17 cellular contexts compared by ENCODE assay signal in the genomic region with DNA sequence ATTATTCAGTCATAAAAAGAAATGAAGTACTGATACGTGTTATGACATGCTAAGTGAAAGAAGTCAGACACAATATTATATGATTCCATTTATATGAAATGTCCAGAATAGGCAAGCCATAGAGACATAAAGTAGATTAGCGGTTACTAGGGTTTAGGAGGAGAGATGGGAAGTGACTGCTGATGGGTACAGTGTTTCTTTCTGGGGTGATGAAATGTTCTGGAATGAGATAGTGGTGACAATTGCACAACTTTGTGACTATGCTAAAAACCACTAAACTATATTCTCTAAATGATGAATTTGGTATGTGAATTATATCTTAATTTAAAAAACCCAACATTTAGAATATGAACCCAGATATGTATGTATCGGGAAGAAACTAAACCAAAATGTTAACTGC. TPM values are rescaled to one million over a fixed set of nuclear protein-coding genes. Genes with fewer than 3 reads are reported as not detected.
DNase-seq lines count a peak whose midpoint lies in the region; ATAC-seq, FAIRE-seq and TF ChIP-seq lines count a peak whose summit lies in the region.
"Had no signal": no experiment of that assay in that cellular context is flagged by ENCODE, and none has a peak within 500 bp of the region (broad histone marks: within the 10 kb centered on the region; RNA-seq: fewer than 3 reads in every experiment).

No MANE protein-coding gene starts in this region.

- H3K27ac ChIP-seq in liver (ENCODE audit: low read depth in 1 of 2, low read length in 2 of 2) (no peak overlapping the region), HepG2 (ENCODE audit: extremely low read length, insufficient read depth, low read length) (no peak overlapping the region), upper lobe of right lung (no peak overlapping the region), Peyer's patch (no peak overlapping the region)

- no peak for TF ChIP-seq POLR2A in HepG2 (IDR thresholded peaks at IDR 0.05; ENCODE audit: insufficient read depth in 1 of 2, low read depth in 2 of 2, low read length in 2 of 2)
- TF ChIP-seq POLR2A in Peyer's patch (IDR thresholded peaks at IDR 0.05): no peak

- no peak for DNase-seq in HepG2 (ENCODE audit: low spot score)
- DNase-seq in OCI-M1 (lab: John Stamatoyannopoulos, UW): peak; percentile 61
- peak; percentile 36 for DNase-seq in fibroblast of pulmonary artery (ENCODE audit: low read depth)
- no peak for DNase-seq in upper lobe of right lung
- DNase-seq in T-helper 2 cell: no peak
- no peak for DNase-seq in Peyer's patch
- DNase-seq in activated CD4-positive, alpha-beta T cell treated with anti-CD3 and anti-CD28 coated beads for 48 hours: no peak
- DNase-seq: endodermal cell, GOT3, immature natural killer cell, NCI-H187 treated with DMSO at 0.1 percent for 48 hours, NCI-H524 treated with DMSO at 0.1 percent for 48 hours had no signal

- H3K9ac ChIP-seq in liver (ENCODE audit: low read depth in 1 of 2, low read length in 2 of 2) (no peak overlapping the region), HepG2 (ENCODE audit: insufficient read depth, low read depth, low read length) (no peak overlapping the region)

- H3K4me1 ChIP-seq in liver (ENCODE audit: control insufficient read depth in 4 of 4, insufficient read depth in 4 of 4, low read length in 3 of 4): no peaks in the 10 kb centered on the region
- H3K4me1 ChIP-seq in HepG2 (ENCODE audit: insufficient read depth, low read length): no peaks in the 10 kb centered on the region
- H3K4me1 ChIP-seq in upper lobe of right lung: no peaks in the 10 kb centered on the region
- H3K4me1 ChIP-seq in Peyer's patch: no peaks in the 10 kb centered on the region

- H2AFZ ChIP-seq in HepG2 (ENCODE audit: low read length): no peak overlapping the region

- H3K36me3 ChIP-seq in liver (ENCODE audit: control insufficient read depth in 4 of 4, insufficient read depth in 3 of 4, low read depth in 1 of 4, low read length in 3 of 4) (peaks cover 0 to 3% (median 3%) of the 10 kb centered on the region in 4 donors), HepG2 (replicated peaks in 1 of 2; ENCODE audit: control insufficient read depth in 1 of 2, insufficient read depth in 2 of 2, low read length in 2 of 2) (peaks cover 0 to 1% of the 10 kb centered on the region in 2 experiments; a peak in 2 of 5 replicates), upper lobe of right lung (peaks cover 13% of the 10 kb centered on the region), Peyer's patch (peaks cover 0 to 29% (median 0%) of the 10 kb centered on the region in 3 donors)

- in situ Hi-C loops in HepG2 (cut with HindIII; ENCODE audit: extremely low pct_ligation_motif_present, low pct_unique_long_range_greater_than_20kb): no loop called here

- POLR2A ChIA-PET in HepG2 (lab: Yijun Ruan, JAX): no interaction called here

- H3K27me3 ChIP-seq in liver (ENCODE audit: control insufficient read depth in 4 of 4, insufficient read depth in 4 of 4, low read length in 3 of 4) (no peaks in the 10 kb centered on the region), HepG2 (ENCODE audit: control insufficient read depth in 1 of 2, insufficient read depth in 2 of 2, low read length in 2 of 2) (no peaks in the 10 kb centered on the region), upper lobe of right lung (no peaks in the 10 kb centered on the region), Peyer's patch (no peaks in the 10 kb centered on the region)

- ATAC-seq in HepG2 (no peak), upper lobe of right lung (peak; percentile 62)
- ATAC-seq: activated T-helper 17 cell treated with anti-CD3 and anti-CD28 coated beads, Interleukin-2, amount 50 U/mL, for 72 hours; Panc1; WTC11 had no signal

- no peak for TF ChIP-seq EP300 in HepG2 (IDR thresholded peaks at IDR 0.05; ENCODE audit: low read depth in 2 of 2, low read length in 2 of 2)
- no peak for TF ChIP-seq EP300 in HepG2 (CRISPR knock-in tag; IDR thresholded peaks at IDR 0.05; ENCODE audit: borderline replicate concordance)

- 95% methylated on average over 3 of the region's 3 CpGs for WGBS in liver
- WGBS in HepG2 (ENCODE audit: low lambda C conversion rate): 98% methylated on average over 3 of the region's 3 CpGs

- TF ChIP-seq CTCF in liver (IDR thresholded peaks at IDR 0.05; ENCODE audit: low read depth, low read length, missing input control) (no peak), HepG2 (CRISPR knock-in tag; IDR thresholded peaks at IDR 0.05) (no peak), fibroblast of pulmonary artery (IDR thresholded peaks at IDR 0.05; ENCODE audit: low read length, missing control alignments) (no peak), upper lobe of right lung (IDR thresholded peaks at IDR 0.05) (no peak), Peyer's patch (IDR thresholded peaks at IDR 0.05) (no peak)

- CTCF ChIA-PET in HepG2 (lab: Yijun Ruan, JAX; ENCODE audit: low intra/inter-chr PET ratio, low total read pairs): no interaction called here

- no peaks in the 10 kb centered on the region for H4K20me1 ChIP-seq in HepG2 (ENCODE audit: insufficient read depth, low read length)

- TF ChIP-seq RAD21 in liver (IDR thresholded peaks at IDR 0.05): no peak
- TF ChIP-seq RAD21 in HepG2 (CRISPR knock-in tag; IDR thresholded peaks at IDR 0.05): no peak

- H3K4me3 ChIP-seq in liver (ENCODE audit: low read depth in 1 of 3, low read length in 3 of 3) (no peak overlapping the region), HepG2 (replicated peaks in 1 of 3; ENCODE audit: insufficient read depth in 1 of 3, low read depth in 2 of 3, low read length in 3 of 3) (no peak overlapping the region), fibroblast of pulmonary artery (replicated peaks; ENCODE audit: low read depth, low read length) (no peak overlapping the region), upper lobe of right lung (no peak overlapping the region), Peyer's patch (no peak overlapping the region)

- intact Hi-C loops in HepG2 (cut with micrococcal nuclease; ENCODE audit: unreplicated experiment) (no loop called here), upper lobe of right lung (cut with DNase I) (no loop called here)

- no peak overlapping the region for H3K4me2 ChIP-seq in HepG2 (ENCODE audit: low read depth, low read length)

- FAIRE-seq in HepG2 (lab: Jason Lieb, UNC): no peak
- FAIRE-seq: GM12891 had no signal

- BruUV-seq in HepG2 (replicated peaks; lab: Mats Ljungman, UMichigan): no TSS peak

- H3K79me2 ChIP-seq in HepG2 (ENCODE audit: insufficient read depth, low read length): no peaks in the 10 kb centered on the region

- H3K9me3 ChIP-seq in liver (ENCODE audit: control insufficient read depth in 4 of 4, low read length in 3 of 4) (no peaks in the 10 kb centered on the region), HepG2 (ENCODE audit: low read length) (no peaks in the 10 kb centered on the region), upper lobe of right lung (no peaks in the 10 kb centered on the region), Peyer's patch (no peaks in the 10 kb centered on the region)

RNA-seq across cellular contexts. Expression of gene IPP, which starts 27.6 kb away (rescaled TPM):
- 1 to 10 TPM; 5.9 to 6.7 TPM for total RNA-seq in liver
- polyA plus RNA-seq in liver: 1 to 10 TPM; 2.7 to 5.2 TPM
- total RNA-seq in HepG2 (2016; rRNA removed; fragmentation: Illumina TruSeq; extraction: Trizol): 9.7 and 14.1 TPM in 2 replicates
- 1.4 and 1.9 TPM in 2 replicates for total RNA-seq in HepG2 (2016; cell fraction: cytosol; rRNA removed; fragmentation: Illumina TruSeq; extraction: Trizol; ENCODE audit: low read depth)
- total RNA-seq in HepG2 (2016; cell fraction: insoluble cytoplasmic fraction; rRNA removed; fragmentation: Illumina TruSeq; extraction: Trizol): 9.3 and 17.3 TPM in 2 replicates
- 4.3 and 4.5 TPM in 2 replicates for total RNA-seq in HepG2 (2016; cell fraction: membrane; rRNA removed; fragmentation: Illumina TruSeq; extraction: Trizol)
- 6.7 and 6.8 TPM in 2 replicates for total RNA-seq in HepG2 (2016; cell fraction: nucleus; rRNA removed; fragmentation: Illumina TruSeq; extraction: Trizol)
- 3.0 and 3.1 TPM in 2 replicates for polyA plus RNA-seq in HepG2 (2011; rRNA removed)
- polyA plus RNA-seq in HepG2 (2011; cell fraction: cytosol; rRNA removed): 1.2 and 2.3 TPM in 2 replicates
- polyA plus RNA-seq in HepG2 (2011; cell fraction: nucleus; rRNA removed): 0.90 and 1.3 TPM in 2 replicates
- 4.1 and 6.3 TPM in 2 replicates for polyA plus RNA-seq in HepG2 (2012)
- 0.96 and 1.1 TPM in 2 replicates for polyA plus RNA-seq in HepG2 (2016; cell fraction: cytosol; fragmentation: Illumina TruSeq; extraction: Trizol; ENCODE audit: low read depth)
- polyA plus RNA-seq in HepG2 (2016; cell fraction: insoluble cytoplasmic fraction; fragmentation: Illumina TruSeq; extraction: Trizol; ENCODE audit: low read depth): 9.0 and 10.4 TPM in 2 replicates
- polyA plus RNA-seq in HepG2 (2016; cell fraction: membrane; fragmentation: Illumina TruSeq; extraction: Trizol; ENCODE audit: low read depth): 2.3 and 3.1 TPM in 2 replicates
- polyA plus RNA-seq in HepG2 (2016; cell fraction: nucleus; fragmentation: Illumina TruSeq; extraction: Trizol; ENCODE audit: insufficient read depth, low read depth): 5.5 and 7.0 TPM in 2 replicates
- 2.5 and 3.2 TPM in 2 replicates for polyA minus RNA-seq in HepG2 (2011; rRNA and poly(A)+ RNA removed; ENCODE audit: low replicate concordance)
- polyA minus RNA-seq in HepG2 (2011; cell fraction: cytosol; rRNA and poly(A)+ RNA removed): 3.1 and 3.4 TPM in 2 replicates
- polyA minus RNA-seq in HepG2 (2011; cell fraction: nucleus; rRNA and poly(A)+ RNA removed): 4.5 and 5.3 TPM in 2 replicates
- total RNA-seq in upper lobe of right lung: 16.1 TPM
- 10 to 100 TPM in 3 of 4 donors, 1 to 10 TPM in 1; 8.9 to 17.2 (median 12.1) TPM for total RNA-seq in Peyer's patch

RNA-seq across cellular contexts. Expression of gene TMEM69, which starts 34.8 kb away (rescaled TPM):
- 10 to 100 TPM in 1 of 2 donors, 1 to 10 TPM in 1; 8.0 to 12.1 TPM for total RNA-seq in liver
- 10 to 100 TPM; 12.0 to 13.0 TPM for polyA plus RNA-seq in liver
- 21.9 and 25.4 TPM in 2 replicates for total RNA-seq in HepG2 (2016; rRNA removed; fragmentation: Illumina TruSeq; extraction: Trizol)
- total RNA-seq in HepG2 (2016; cell fraction: cytosol; rRNA removed; fragmentation: Illumina TruSeq; extraction: Trizol; ENCODE audit: low read depth): 11.4 TPM in 2 replicates
- total RNA-seq in HepG2 (2016; cell fraction: insoluble cytoplasmic fraction; rRNA removed; fragmentation: Illumina TruSeq; extraction: Trizol): 22.3 and 23.4 TPM in 2 replicates
- total RNA-seq in HepG2 (2016; cell fraction: membrane; rRNA removed; fragmentation: Illumina TruSeq; extraction: Trizol): 25.3 and 27.2 TPM in 2 replicates
- total RNA-seq in HepG2 (2016; cell fraction: nucleus; rRNA removed; fragmentation: Illumina TruSeq; extraction: Trizol): 15.9 TPM in 2 replicates
- polyA plus RNA-seq in HepG2 (2011; rRNA removed): 112 and 135 TPM in 2 replicates
- polyA plus RNA-seq in HepG2 (2011; cell fraction: cytosol; rRNA removed): 79.4 and 112 TPM in 2 replicates
- polyA plus RNA-seq in HepG2 (2011; cell fraction: nucleus; rRNA removed): 24.0 and 32.3 TPM in 2 replicates
- polyA plus RNA-seq in HepG2 (2012): 42.1 and 42.2 TPM in 2 replicates
- polyA plus RNA-seq in HepG2 (2016; cell fraction: cytosol; fragmentation: Illumina TruSeq; extraction: Trizol; ENCODE audit: low read depth): 14.7 and 16.7 TPM in 2 replicates
- 38.2 and 42.6 TPM in 2 replicates for polyA plus RNA-seq in HepG2 (2016; cell fraction: insoluble cytoplasmic fraction; fragmentation: Illumina TruSeq; extraction: Trizol; ENCODE audit: low read depth)
- polyA plus RNA-seq in HepG2 (2016; cell fraction: membrane; fragmentation: Illumina TruSeq; extraction: Trizol; ENCODE audit: low read depth): 28.0 and 33.0 TPM in 2 replicates
- 36.0 and 42.8 TPM in 2 replicates for polyA plus RNA-seq in HepG2 (2016; cell fraction: nucleus; fragmentation: Illumina TruSeq; extraction: Trizol; ENCODE audit: insufficient read depth, low read depth)
- 78.0 and 80.4 TPM in 2 replicates for polyA minus RNA-seq in HepG2 (2011; rRNA and poly(A)+ RNA removed; ENCODE audit: low replicate concordance)
- 35.4 and 38.1 TPM in 2 replicates for polyA minus RNA-seq in HepG2 (2011; cell fraction: cytosol; rRNA and poly(A)+ RNA removed)
- polyA minus RNA-seq in HepG2 (2011; cell fraction: nucleus; rRNA and poly(A)+ RNA removed): 26.5 and 35.8 TPM in 2 replicates
- total RNA-seq in upper lobe of right lung: 15.5 TPM
- 10 to 100 TPM in 3 of 4 donors, 1 to 10 TPM in 1; 6.6 to 27.5 (median 22.8) TPM for total RNA-seq in Peyer's patch

RNA-seq across cellular contexts. Expression of gene GPBP1L1, which starts 36.5 kb away (rescaled TPM):
- total RNA-seq in liver (10 to 100 TPM; 66.9 to 86.7 TPM), HepG2 (2016; rRNA removed; fragmentation: Illumina TruSeq; extraction: Trizol) (86.1 and 102 TPM in 2 replicates), upper lobe of right lung (137 TPM), Peyer's patch (100 to 1,000 TPM; 161 to 258 (median 238) TPM)
- polyA plus RNA-seq in liver (10 to 100 TPM; 24.8 to 40.1 TPM), HepG2 (2011; rRNA removed) (45.9 and 46.4 TPM in 2 replicates)
- total RNA-seq in HepG2 (2016; cell fraction: cytosol; rRNA removed; fragmentation: Illumina TruSeq; extraction: Trizol; ENCODE audit: low read depth): 25.6 and 26.4 TPM in 2 replicates
- 92.3 and 92.5 TPM in 2 replicates for total RNA-seq in HepG2 (2016; cell fraction: insoluble cytoplasmic fraction; rRNA removed; fragmentation: Illumina TruSeq; extraction: Trizol)
- total RNA-seq in HepG2 (2016; cell fraction: membrane; rRNA removed; fragmentation: Illumina TruSeq; extraction: Trizol): 57.5 TPM in 2 replicates
- total RNA-seq in HepG2 (2016; cell fraction: nucleus; rRNA removed; fragmentation: Illumina TruSeq; extraction: Trizol): 88.6 and 95.6 TPM in 2 replicates
- 31.6 and 50.0 TPM in 2 replicates for polyA plus RNA-seq in HepG2 (2011; cell fraction: cytosol; rRNA removed)
- 47.9 and 59.6 TPM in 2 replicates for polyA plus RNA-seq in HepG2 (2011; cell fraction: nucleus; rRNA removed)
- 66.6 and 70.2 TPM in 2 replicates for polyA plus RNA-seq in HepG2 (2012)
- polyA plus RNA-seq in HepG2 (2016; cell fraction: cytosol; fragmentation: Illumina TruSeq; extraction: Trizol; ENCODE audit: low read depth): 4.1 and 5.8 TPM in 2 replicates
- 64.8 and 77.7 TPM in 2 replicates for polyA plus RNA-seq in HepG2 (2016; cell fraction: insoluble cytoplasmic fraction; fragmentation: Illumina TruSeq; extraction: Trizol; ENCODE audit: low read depth)
- polyA plus RNA-seq in HepG2 (2016; cell fraction: membrane; fragmentation: Illumina TruSeq; extraction: Trizol; ENCODE audit: low read depth): 19.7 and 22.4 TPM in 2 replicates
- 101 and 103 TPM in 2 replicates for polyA plus RNA-seq in HepG2 (2016; cell fraction: nucleus; fragmentation: Illumina TruSeq; extraction: Trizol; ENCODE audit: insufficient read depth, low read depth)
- 88.8 and 106 TPM in 2 replicates for polyA minus RNA-seq in HepG2 (2011; rRNA and poly(A)+ RNA removed; ENCODE audit: low replicate concordance)
- polyA minus RNA-seq in HepG2 (2011; cell fraction: cytosol; rRNA and poly(A)+ RNA removed): 54.0 and 54.9 TPM in 2 replicates
- 163 and 195 TPM in 2 replicates for polyA minus RNA-seq in HepG2 (2011; cell fraction: nucleus; rRNA and poly(A)+ RNA removed)

Comparison
In these comparisons a context has a peak if more than half of its experiments do, and no peak if none do; other contexts are left out.
1. DNase-seq: peak in OCI-M1 (single experiment) and fibroblast of pulmonary artery (single experiment); none in HepG2 (single experiment), upper lobe of right lung (single experiment), T-helper 2 cell (0 of 5), Peyer's patch (0 of 3) and activated CD4-positive, alpha-beta T cell treated with anti-CD3 and anti-CD28 coated beads for 48 hours (single experiment).